ENCODE assay signal across 8 cellular contexts in the genomic region with DNA sequence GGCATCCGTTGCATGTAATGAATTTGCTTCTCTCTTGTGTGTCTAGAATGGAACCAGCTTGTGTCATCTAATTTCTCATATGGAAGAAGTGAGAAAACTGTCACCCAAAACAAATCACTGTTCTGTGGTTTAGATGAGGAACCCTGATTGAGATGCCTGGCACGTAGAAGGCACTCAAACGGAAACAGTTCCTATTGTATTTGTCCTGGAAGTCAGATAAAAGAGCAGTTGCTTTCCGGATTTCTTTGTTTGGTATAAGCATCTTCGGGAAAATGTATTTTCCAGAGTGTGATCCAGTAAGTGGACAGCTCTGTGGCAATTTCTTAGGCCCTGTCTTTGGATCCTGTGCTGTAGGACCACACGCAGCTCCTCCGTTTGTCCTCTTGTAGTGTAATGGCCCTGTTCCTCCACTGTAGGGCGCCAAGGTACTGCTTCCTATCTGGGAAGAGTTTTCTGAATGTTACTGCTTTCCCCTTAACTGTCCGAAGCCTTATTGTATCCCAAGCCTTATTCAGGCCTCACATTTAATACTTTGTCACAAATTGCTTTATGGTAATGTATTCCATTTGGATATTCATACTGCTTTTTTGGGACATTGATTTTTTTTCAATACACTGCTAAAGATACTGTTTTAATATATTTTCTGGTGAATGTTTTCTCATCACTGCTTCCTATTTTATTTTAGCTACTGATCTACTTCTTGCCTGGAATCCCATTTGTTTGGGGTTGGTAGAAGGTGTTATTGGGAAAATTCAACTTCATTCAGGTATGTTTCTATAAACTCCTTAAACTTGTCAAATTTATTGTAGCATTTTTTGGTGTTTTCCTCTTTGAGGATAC. TPM values are rescaled to one million over a fixed set of nuclear protein-coding genes. Genes with fewer than 3 reads are reported as not detected.
DNase-seq lines count a peak whose midpoint lies in the region; ATAC-seq, FAIRE-seq and TF ChIP-seq lines count a peak whose summit lies in the region.

No MANE protein-coding gene starts in this region.

- H3K4me1 ChIP-seq in GM12878 (ENCODE audit: control insufficient read depth, insufficient read depth, low read length) (no peaks in the 10 kb centered on the region), small intestine (ENCODE audit: control insufficient read depth in 2 of 2, insufficient read depth in 1 of 2, low read depth in 1 of 2, low read length in 1 of 2) (no peaks in the 10 kb centered on the region)

- intact Hi-C loops in GM12878 (cut with micrococcal nuclease; ENCODE audit: unreplicated experiment): loop anchor here (1.0 to 10.0 kb wide), 4 partner anchors 62 to 584 kb away; no protein-coding TSS in a partner anchor

- FAIRE-seq in GM12878 (lab: Jason Lieb, UNC) (peak; percentile 98), small intestine (lab: Jason Lieb, UNC) (no peak)

- no peaks in the 10 kb centered on the region for H3K27me3 ChIP-seq in GM12878 (replicated peaks in 1 of 2; ENCODE audit: control insufficient read depth in 2 of 2, insufficient read depth in 2 of 2, low read length in 1 of 2)
- no peaks in the 10 kb centered on the region for H3K27me3 ChIP-seq in small intestine (ENCODE audit: control insufficient read depth in 2 of 2, insufficient read depth in 2 of 2, low read length in 2 of 2)

- H3K36me3 ChIP-seq in GM12878 (ENCODE audit: control insufficient read depth in 2 of 2, insufficient read depth in 2 of 2, low read length in 1 of 2) (peaks cover 4 to 17% of the 10 kb centered on the region in 2 experiments; a peak in 3 of 4 replicates), small intestine (ENCODE audit: control insufficient read depth in 2 of 2, insufficient read depth in 2 of 2, low read length in 2 of 2) (no peaks in the 10 kb centered on the region)

- peak; percentile 99 for TF ChIP-seq RAD21 in GM12878 (IDR thresholded peaks at IDR 0.05; ENCODE audit: insufficient read depth, low read depth, low read length)

- in situ Hi-C loops in GM12878 (cut with MboI): loop anchor here (10.0 kb wide), 1 partner anchor 584 kb away; no protein-coding TSS in a partner anchor

- H3K79me2 ChIP-seq in GM12878 (ENCODE audit: control insufficient read depth, insufficient read depth, low read length): no peaks in the 10 kb centered on the region

- SMC1A ChIA-PET in GM12878 (lab: Charles Lee; ENCODE audit: uncharacterized antibody, unreplicated experiment): interaction anchor here (0.6 to 12.4 kb wide), 52 partner anchors 9 to 586 kb away, joined by 3 to 172 read pairs (median 7); a partner anchor contains a TSS

- H4K20me1 ChIP-seq in GM12878 (ENCODE audit: control insufficient read depth, insufficient read depth): no peaks in the 10 kb centered on the region

- H3K9me3 ChIP-seq in GM12878 (replicated peaks; ENCODE audit: control insufficient read depth, insufficient read depth, low read length) (no peaks in the 10 kb centered on the region), small intestine (ENCODE audit: control insufficient read depth, low read depth) (no peaks in the 10 kb centered on the region)

- ATAC-seq in HG02798 (IDR thresholded peaks at IDR 0.05; ENCODE audit: poor library complexity, unreplicated experiment) (peak; percentile 89), GM12878 (peak; percentile 95)

- TF ChIP-seq POLR2A in GM12878 (IDR thresholded peaks at IDR 0.05; ENCODE audit: low read depth, low read length): no peak

- no peak overlapping the region for H3K9ac ChIP-seq in GM12878 (ENCODE audit: control insufficient read depth, insufficient read depth, low read length)

- H3K4me3 ChIP-seq in GM12878 (no peak overlapping the region), small intestine (ENCODE audit: low read depth in 1 of 2, low read length in 2 of 2) (no peak overlapping the region)

- 25% methylated on average over 9 of the region's 9 CpGs for WGBS in GM12878 (ENCODE audit: insufficient coverage, insufficient replicate concordance, low lambda C conversion rate, missing lambda C conversion rate)
- 32 to 37% (median 35%) methylated on average over 9 of the region's 9 CpGs for WGBS in small intestine, 3 donors

- POLR2A ChIA-PET in GM12878 (lab: Charles Lee): interaction anchor here (0.6 to 2.2 kb wide), 9 partner anchors 10 to 122 kb away, joined by 3 to 8 read pairs (median 3); a partner anchor contains a TSS

- DNase-seq in NCI-H1105 treated with DMSO at 0.1 percent for 48 hours (lab: John Stamatoyannopoulos, UW) (peak; percentile 44), NCI-H1105 (lab: John Stamatoyannopoulos, UW) (no peak), NCI-H1930 (lab: John Stamatoyannopoulos, UW) (peak; percentile 4 to 37), T-helper 9 cell (peak; percentile 28), GM12878 (ENCODE audit: low read depth, low spot score) (peak; percentile 36), iPS DF 19.7 (ENCODE audit: low read depth, low spot score) (peak; percentile 61), small intestine (peak; percentile 72)

- TF ChIP-seq EP300 in GM12878 (IDR thresholded peaks at IDR 0.05; ENCODE audit: borderline replicate concordance in 1 of 2, control insufficient read depth in 1 of 2, low read depth in 2 of 2, low read length in 2 of 2): no peak; a peak in 1 of 4 replicates

- no peak overlapping the region for H3K27ac ChIP-seq in GM12878 (ENCODE audit: control insufficient read depth, insufficient read depth)
- H3K27ac ChIP-seq in small intestine (ENCODE audit: low read depth in 1 of 2, low read length in 1 of 2): no peak overlapping the region

- no peak overlapping the region for H2AFZ ChIP-seq in GM12878 (ENCODE audit: control insufficient read depth, low read depth, low read length)

- CTCF ChIA-PET in GM12878 (lab: Yijun Ruan, JAX): interaction anchor here (0.6 to 12.2 kb wide), 58 partner anchors 8 to 984 kb away, joined by 3 to 243 read pairs (median 6); a partner anchor contains a TSS

- RAD21 ChIA-PET in GM12878 (lab: Charles Lee; ENCODE audit: unreplicated experiment): interaction anchor here (0.5 to 6.6 kb wide), 48 partner anchors 9 to 170 kb away, joined by 3 to 136 read pairs (median 5); a partner anchor contains a TSS

- H3K4me2 ChIP-seq in GM12878 (ENCODE audit: control insufficient read depth, insufficient read depth): no peak overlapping the region

- BruUV-seq in GM12878 (replicated peaks; lab: Mats Ljungman, UMichigan): no TSS peak

- TF ChIP-seq CTCF in GM12878 (IDR thresholded peaks at IDR 0.05 in 2 of 3, conservative IDR thresholded peaks at IDR 0.05 in 1 of 3; ENCODE audit: control insufficient read depth in 2 of 3, extremely low read depth in 1 of 3, insufficient read depth in 1 of 3, low read depth in 3 of 3, low read length in 3 of 3): peak; percentile 93

TF ChIP-seq in GM12878, 131 proteins besides CTCF, POLR2A, EP300 and RAD21 (continues in another document):
- TF ChIP-seq KAT2A (conservative IDR thresholded peaks at IDR 0.05; ENCODE audit: control insufficient read depth, low read depth, low read length) (no peak), MEF2A (IDR thresholded peaks at IDR 0.05; ENCODE audit: insufficient read depth, low read depth, low read length) (0 out of 2 replicates have a peak, but pooled peaks have one; percentile 6), ATF7 (IDR thresholded peaks at IDR 0.05; ENCODE audit: low read depth) (peak; percentile 43; the same call in 1 of the 2 replicates), IKZF2 (IDR thresholded peaks at IDR 0.05) (peak in 1 of 2 experiments; percentile 32; a peak in 1 of 4 replicates), SMC3 (IDR thresholded peaks at IDR 0.05; ENCODE audit: borderline replicate concordance, low read length) (peak; percentile 96)
- TF ChIP-seq, protein P1, sequence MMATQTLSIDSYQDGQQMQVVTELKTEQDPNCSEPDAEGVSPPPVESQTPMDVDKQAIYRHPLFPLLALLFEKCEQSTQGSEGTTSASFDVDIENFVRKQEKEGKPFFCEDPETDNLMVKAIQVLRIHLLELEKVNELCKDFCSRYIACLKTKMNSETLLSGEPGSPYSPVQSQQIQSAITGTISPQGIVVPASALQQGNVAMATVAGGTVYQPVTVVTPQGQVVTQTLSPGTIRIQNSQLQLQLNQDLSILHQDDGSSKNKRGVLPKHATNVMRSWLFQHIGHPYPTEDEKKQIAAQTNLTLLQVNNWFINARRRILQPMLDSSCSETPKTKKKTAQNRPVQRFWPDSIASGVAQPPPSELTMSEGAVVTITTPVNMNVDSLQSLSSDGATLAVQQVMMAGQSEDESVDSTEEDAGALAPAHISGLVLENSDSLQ (IDR thresholded peaks at IDR 0.05): peak; percentile 57
- TF ChIP-seq, protein P2, sequence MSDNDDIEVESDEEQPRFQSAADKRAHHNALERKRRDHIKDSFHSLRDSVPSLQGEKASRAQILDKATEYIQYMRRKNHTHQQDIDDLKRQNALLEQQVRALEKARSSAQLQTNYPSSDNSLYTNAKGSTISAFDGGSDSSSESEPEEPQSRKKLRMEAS (IDR thresholded peaks at IDR 0.05; ENCODE audit: low read depth, low read length): no peak

RNA-seq across cellular contexts. Expression of a gene that starts 24.8 kb away (rescaled TPM):
- total RNA-seq in GM12878 (2013; cell fraction: nucleolus; rRNA removed): 249 and 251 TPM in 2 replicates
- 28.0 and 34.6 TPM in 2 replicates for total RNA-seq in GM12878 (2014; rRNA removed)
- total RNA-seq in GM12878 (2014; rRNA removed; fragmentation: Illumina TruSeq; extraction: Trizol): 35.1 and 39.7 TPM in 2 replicates
- 36.3 and 39.9 TPM in 2 replicates for total RNA-seq in GM12878 (2021)
- polyA plus RNA-seq in GM12878 (2011; ENCODE audit: low read depth): 8.8 TPM
- polyA plus RNA-seq in GM12878 (2011; rRNA removed): 49.3 and 64.4 TPM in 2 replicates
- polyA plus RNA-seq in GM12878 (2011; cell fraction: cytosol; rRNA removed): 18.1 and 23.9 TPM in 2 replicates
- 50.6 and 53.1 TPM in 2 replicates for polyA plus RNA-seq in GM12878 (2011; cell fraction: nucleus; rRNA removed)
- 10.9 and 11.1 TPM in 2 replicates for polyA plus RNA-seq in GM12878 (2012)
- 39.8 and 50.4 TPM in 2 replicates for polyA plus RNA-seq in GM12878 (2014; fragmentation: Illumina TruSeq; extraction: Trizol)
- polyA plus RNA-seq in GM12878 (2014; fragmentation: Nextera tagmentation; extraction: Ambion mirVana): 10 to 100 TPM in 1 of 2 experiments, 1 to 10 TPM in 1; 6.0 to 13.4 TPM
- 29.6 and 33.5 TPM in 2 replicates for polyA plus RNA-seq in GM12878 (2014; rRNA removed)
- polyA plus RNA-seq in GM12878 (2016; fragmentation: Nextera tagmentation; extraction: Ambion mirVana): 10 to 100 TPM; 32.7 to 41.0 TPM
- 33.3 and 49.1 TPM in 2 replicates for polyA minus RNA-seq in GM12878 (2011; rRNA and poly(A)+ RNA removed)
- 15.9 and 17.7 TPM in 2 replicates for polyA minus RNA-seq in GM12878 (2011; cell fraction: cytosol; rRNA and poly(A)+ RNA removed)
- polyA minus RNA-seq in GM12878 (2011; cell fraction: nucleus; rRNA and poly(A)+ RNA removed): 51.6 and 81.8 TPM in 2 replicates
- polyA plus RNA-seq in small intestine: 1 to 10 TPM; 3.5 to 6.2 (median 4.2) TPM
